19 cellular contexts compared by ENCODE assay signal in the genomic region with DNA sequence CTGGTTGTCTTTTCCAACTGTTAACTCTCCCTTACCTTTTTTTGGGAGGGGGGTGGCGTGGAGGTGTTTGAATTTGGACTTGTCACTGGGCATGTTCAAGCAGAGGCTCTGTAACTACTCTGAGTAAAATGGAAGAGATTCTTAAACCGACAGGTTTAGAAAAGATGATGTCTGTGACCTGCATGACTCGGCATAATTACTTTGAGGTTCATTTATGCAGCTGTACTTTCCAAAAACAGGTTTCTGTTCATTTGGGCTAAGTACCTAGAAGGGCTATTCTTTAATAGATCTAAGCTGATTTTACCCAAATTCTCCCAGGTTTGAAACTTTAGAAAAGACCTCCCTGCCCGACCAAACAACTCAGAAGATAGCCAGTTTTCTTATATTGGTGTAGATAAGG.
A peak's percentile ranks its signal among the peaks of the same experiment; 100 is the strongest.
DNase-seq lines count a peak whose midpoint lies in the region; ATAC-seq and TF ChIP-seq lines count a peak whose summit lies in the region.
"Had no signal": no experiment of that assay in that cellular context is flagged by ENCODE, and none has a peak within 500 bp of the region (broad histone marks: within the 10 kb centered on the region; RNA-seq: fewer than 3 reads in every experiment).

No MANE protein-coding gene starts in this region.

- H3K4me1 ChIP-seq in ACC112 (ENCODE audit: control insufficient read depth, insufficient read depth, low read length, unreplicated experiment): peaks cover 14% of the 10 kb centered on the region

- no peak for TF ChIP-seq CTCF in GM12865 (IDR thresholded peaks at IDR 0.05; ENCODE audit: insufficient read depth, low read depth, low read length, missing control alignments)
- no peak for TF ChIP-seq CTCF in WERI-Rb-1 (IDR thresholded peaks at IDR 0.05; ENCODE audit: low read depth, low read length)
- TF ChIP-seq CTCF in dorsolateral prefrontal cortex (IDR thresholded peaks at IDR 0.05 in 54 of 56, conservative IDR thresholded peaks at IDR 0.05 in 2 of 56; ENCODE audit: low read depth in 1 of 56, partially characterized antibody in 56 of 56): no peak
- TF ChIP-seq CTCF in Calu3 (IDR thresholded peaks at IDR 0.05; ENCODE audit: unreplicated experiment): no peak

- no peaks in the 10 kb centered on the region for H3K9me3 ChIP-seq in WERI-Rb-1 (ENCODE audit: severe bottlenecking)
- H3K9me3 ChIP-seq: vagina had no signal

- peaks cover 40% of the 10 kb centered on the region for H3K36me3 Mint-ChIP-seq in T-helper 2 cell treated with Interferon-gamma antibody and Interleukin-4, amounts not matched to agents 5 μg/mL and 100 μg/mL, for 36 hours (ENCODE audit: low read depth)
- peaks cover 2% of the 10 kb centered on the region for H3K36me3 Mint-ChIP-seq in Calu3 (ENCODE audit: insufficient read depth, unreplicated experiment)

- H2AFZ ChIP-seq in ACC112 (ENCODE audit: low read length, unreplicated experiment): no peak overlapping the region

- CTCF ChIA-PET in Calu3 (lab: Charles Lee): no interaction called here

- H3K4me3 ChIP-seq in ACC112 (ENCODE audit: low read depth, low read length) (no peak overlapping the region), GM12865 (ENCODE audit: low read depth, low read length) (no peak overlapping the region), WERI-Rb-1 (ENCODE audit: low read depth, low read length) (no peak overlapping the region), dorsolateral prefrontal cortex (no peak overlapping the region)
- H3K4me3 ChIP-seq: BLaER1 treated with 17β-estradiol and CSF1 and Interleukin-3, amounts not matched to agents 10 nM and 100 nM; vagina had no signal

- no peaks in the 10 kb centered on the region for H3K27me3 Mint-ChIP-seq in T-helper 2 cell treated with Interferon-gamma antibody and Interleukin-4, amounts not matched to agents 5 μg/mL and 100 μg/mL, for 36 hours (ENCODE audit: low read depth)
- H3K27me3 Mint-ChIP-seq in Calu3 (ENCODE audit: unreplicated experiment): no peaks in the 10 kb centered on the region
- H3K27me3 Mint-ChIP-seq: naive thymus-derived CD4-positive, alpha-beta T cell had no signal

- H3K27me3 ChIP-seq in ACC112 (ENCODE audit: insufficient read depth, low read length): no peaks in the 10 kb centered on the region
- H3K27me3 ChIP-seq in WERI-Rb-1 (ENCODE audit: insufficient read depth, low read depth, severe bottlenecking): no peaks in the 10 kb centered on the region
- H3K27me3 ChIP-seq in dorsolateral prefrontal cortex: no peaks in the 10 kb centered on the region
- H3K27me3 ChIP-seq: BLaER1 treated with 17β-estradiol and CSF1 and Interleukin-3, amounts not matched to agents 10 nM and 100 nM; vagina had no signal

- BruUV-seq in Calu3 (replicated peaks; lab: Mats Ljungman, UMichigan): no TSS peak

- H3K27ac Mint-ChIP-seq in T-helper 2 cell treated with Interferon-gamma antibody and Interleukin-4, amounts not matched to agents 5 μg/mL and 100 μg/mL, for 36 hours: peak overlapping the region; percentile 43
- H3K27ac Mint-ChIP-seq in Calu3 (ENCODE audit: unreplicated experiment): no peak overlapping the region

- H3K79me2 ChIP-seq in ACC112 (ENCODE audit: control insufficient read depth, insufficient read depth, low read length, unreplicated experiment): peaks cover 72% of the 10 kb centered on the region

- no peak overlapping the region for H3K4me3 Mint-ChIP-seq in T-helper 2 cell treated with Interferon-gamma antibody and Interleukin-4, amounts not matched to agents 5 μg/mL and 100 μg/mL, for 36 hours
- no peak overlapping the region for H3K4me3 Mint-ChIP-seq in Calu3 (ENCODE audit: low read depth, unreplicated experiment)

- H3K36me3 ChIP-seq in ACC112 (ENCODE audit: insufficient read depth, low read length): peaks cover 6% of the 10 kb centered on the region; the same call in 1 of the 2 replicates
- H3K36me3 ChIP-seq in WERI-Rb-1: peaks cover 11% of the 10 kb centered on the region
- H3K36me3 ChIP-seq: vagina had no signal

- intact Hi-C loops in dorsolateral prefrontal cortex (cut with DNase I) (no loop called here), Calu3 (cut with micrococcal nuclease; ENCODE audit: unreplicated experiment) (no loop called here)

- ATAC-seq in esophagus mucosa: peak; percentile 62
- ATAC-seq: left ventricle myocardium superior; naive thymus-derived CD4-positive, alpha-beta T cell; Panc1 had no signal

- peak overlapping the region; percentile 16; the same call in 1 of the 2 replicates for H3K27ac ChIP-seq in ACC112 (ENCODE audit: low read depth, low read length)
- H3K27ac ChIP-seq in WERI-Rb-1: no peak overlapping the region
- H3K27ac ChIP-seq in dorsolateral prefrontal cortex: no peak overlapping the region
- H3K27ac ChIP-seq: vagina had no signal

- peaks cover 1% of the 10 kb centered on the region for H3K9me3 Mint-ChIP-seq in T-helper 2 cell treated with Interferon-gamma antibody and Interleukin-4, amounts not matched to agents 5 μg/mL and 100 μg/mL, for 36 hours
- H3K9me3 Mint-ChIP-seq in Calu3 (ENCODE audit: low read depth, unreplicated experiment): no peaks in the 10 kb centered on the region

- peak; percentile 26 for DNase-seq in GM12865 (ENCODE audit: low read depth)
- no peak for DNase-seq in T-helper 2 cell treated with Interferon-gamma antibody and Interleukin-4, amounts not matched to agents 5 μg/mL and 100 μg/mL, for 36 hours (ENCODE audit: low spot score)
- no peak for DNase-seq in WERI-Rb-1
- DNase-seq in dorsolateral prefrontal cortex: no peak
- DNase-seq in Calu3: no peak
- no peak for DNase-seq in GM03348 (ENCODE audit: low spot score)
- DNase-seq: activated CD4-positive, alpha-beta T cell treated with anti-CD3 and anti-CD28 coated beads, Interleukin-2, amount 50 U/mL, for 48 hours; KG1; left ventricle myocardium superior; naive thymus-derived CD4-positive, alpha-beta T cell; NCI-H187 treated with DMSO at 0.1 percent for 48 hours; NCI-H524; right cardiac atrium; stimulated activated CD4-positive, alpha-beta T cell treated with anti-CD3 and anti-CD28 coated beads, Interleukin-2, amount 100 ng/mL, for 48 hours had no signal

- peaks cover 41% of the 10 kb centered on the region for H3K4me1 Mint-ChIP-seq in T-helper 2 cell treated with Interferon-gamma antibody and Interleukin-4, amounts not matched to agents 5 μg/mL and 100 μg/mL, for 36 hours (ENCODE audit: low read depth)
- H3K4me1 Mint-ChIP-seq in Calu3 (ENCODE audit: low read depth, unreplicated experiment): peaks cover 20% of the 10 kb centered on the region
